ENCODE assay signal across 1 cellular context in the genomic region with DNA sequence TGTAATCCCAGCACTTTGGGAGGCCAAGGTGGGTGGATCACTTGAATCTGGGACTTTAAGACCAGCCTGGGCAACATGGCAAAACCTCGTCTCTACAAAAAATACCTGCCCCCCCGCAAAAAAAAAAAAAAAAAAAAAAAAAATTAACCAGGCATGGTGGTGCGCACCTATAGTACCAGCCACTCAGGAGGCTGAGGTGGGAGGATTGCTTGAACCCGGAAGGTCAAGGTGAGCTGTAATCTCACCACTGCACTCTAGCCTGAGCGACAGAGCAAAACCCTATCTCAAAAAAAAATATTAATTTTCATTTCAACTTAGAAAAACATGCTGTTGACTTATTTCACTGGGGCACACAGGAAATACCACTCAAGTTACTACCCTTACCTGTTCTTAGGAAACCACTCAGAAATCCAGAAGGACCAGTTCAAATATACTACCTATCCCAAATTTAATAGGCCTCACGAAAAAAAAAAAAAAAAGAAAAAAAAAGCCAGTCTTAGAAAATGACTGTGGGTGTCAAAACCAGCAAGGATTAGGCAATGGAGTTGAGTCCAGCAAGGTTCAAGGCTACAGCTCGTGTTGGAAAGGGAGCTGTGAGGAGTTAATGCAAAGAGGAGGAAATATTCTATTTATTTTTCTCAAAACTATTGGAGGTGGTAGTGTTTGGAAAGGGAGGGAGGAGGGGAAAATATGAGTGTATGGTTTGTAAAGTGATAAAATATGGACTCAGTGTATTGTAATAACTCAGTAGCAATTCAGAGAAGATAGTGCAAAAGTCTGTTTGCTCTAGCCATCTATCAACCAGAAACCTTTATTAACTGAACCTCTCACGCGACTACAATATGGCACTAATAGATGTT.
TF ChIP-seq lines count a peak whose summit lies in the region.

No MANE protein-coding gene starts in this region.

TF ChIP-seq in HepG2, 621 proteins besides CTCF, POLR2A, EP300 and RAD21 (continued from another document and continues in another):
- TF ChIP-seq, protein P1, sequence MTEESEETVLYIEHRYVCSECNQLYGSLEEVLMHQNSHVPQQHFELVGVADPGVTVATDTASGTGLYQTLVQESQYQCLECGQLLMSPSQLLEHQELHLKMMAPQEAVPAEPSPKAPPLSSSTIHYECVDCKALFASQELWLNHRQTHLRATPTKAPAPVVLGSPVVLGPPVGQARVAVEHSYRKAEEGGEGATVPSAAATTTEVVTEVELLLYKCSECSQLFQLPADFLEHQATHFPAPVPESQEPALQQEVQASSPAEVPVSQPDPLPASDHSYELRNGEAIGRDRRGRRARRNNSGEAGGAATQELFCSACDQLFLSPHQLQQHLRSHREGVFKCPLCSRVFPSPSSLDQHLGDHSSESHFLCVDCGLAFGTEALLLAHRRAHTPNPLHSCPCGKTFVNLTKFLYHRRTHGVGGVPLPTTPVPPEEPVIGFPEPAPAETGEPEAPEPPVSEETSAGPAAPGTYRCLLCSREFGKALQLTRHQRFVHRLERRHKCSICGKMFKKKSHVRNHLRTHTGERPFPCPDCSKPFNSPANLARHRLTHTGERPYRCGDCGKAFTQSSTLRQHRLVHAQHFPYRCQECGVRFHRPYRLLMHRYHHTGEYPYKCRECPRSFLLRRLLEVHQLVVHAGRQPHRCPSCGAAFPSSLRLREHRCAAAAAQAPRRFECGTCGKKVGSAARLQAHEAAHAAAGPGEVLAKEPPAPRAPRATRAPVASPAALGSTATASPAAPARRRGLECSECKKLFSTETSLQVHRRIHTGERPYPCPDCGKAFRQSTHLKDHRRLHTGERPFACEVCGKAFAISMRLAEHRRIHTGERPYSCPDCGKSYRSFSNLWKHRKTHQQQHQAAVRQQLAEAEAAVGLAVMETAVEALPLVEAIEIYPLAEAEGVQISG (CRISPR knock-in tag; IDR thresholded peaks at IDR 0.05), result peak; percentile 43; the same call in 1 of the 2 replicates
- TF ChIP-seq, protein P2, sequence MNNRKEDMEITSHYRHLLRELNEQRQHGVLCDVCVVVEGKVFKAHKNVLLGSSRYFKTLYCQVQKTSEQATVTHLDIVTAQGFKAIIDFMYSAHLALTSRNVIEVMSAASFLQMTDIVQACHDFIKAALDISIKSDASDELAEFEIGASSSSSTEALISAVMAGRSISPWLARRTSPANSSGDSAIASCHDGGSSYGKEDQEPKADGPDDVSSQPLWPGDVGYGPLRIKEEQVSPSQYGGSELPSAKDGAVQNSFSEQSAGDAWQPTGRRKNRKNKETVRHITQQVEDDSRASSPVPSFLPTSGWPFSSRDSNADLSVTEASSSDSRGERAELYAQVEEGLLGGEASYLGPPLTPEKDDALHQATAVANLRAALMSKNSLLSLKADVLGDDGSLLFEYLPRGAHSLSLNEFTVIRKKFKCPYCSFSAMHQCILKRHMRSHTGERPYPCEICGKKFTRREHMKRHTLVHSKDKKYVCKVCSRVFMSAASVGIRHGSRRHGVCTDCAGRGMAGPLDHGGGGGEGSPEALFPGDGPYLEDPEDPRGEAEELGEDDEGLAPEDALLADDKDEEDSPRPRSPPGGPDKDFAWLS (CRISPR knock-in tag; IDR thresholded peaks at IDR 0.05; ENCODE audit: borderline replicate concordance), result 0 out of 2 replicates have a peak, but pooled peaks have one; percentile 63
- TF ChIP-seq NFIC (IDR thresholded peaks at IDR 0.05; ENCODE audit: low read length) (peak; percentile 84), SAP130 (CRISPR knock-in tag; IDR thresholded peaks at IDR 0.05; ENCODE audit: low read depth) (peak; percentile 81), HHEX (CRISPR knock-in tag; IDR thresholded peaks at IDR 0.05) (peak; percentile 69; the same call in 1 of the 2 replicates), STAG1 (CRISPR knock-in tag; IDR thresholded peaks at IDR 0.05) (peak; percentile 12), ZNF101 (CRISPR knock-in tag; IDR thresholded peaks at IDR 0.05; ENCODE audit: borderline replicate concordance, low read depth) (no peak), HNF4G (IDR thresholded peaks at IDR 0.05; ENCODE audit: borderline replicate concordance, low read depth, low read length) (peak; percentile 80), HNF4G (CRISPR knock-in tag; IDR thresholded peaks at IDR 0.05; ENCODE audit: borderline replicate concordance, low read depth) (peak; percentile 60; the same call in 1 of the 2 replicates), HNF4A (CRISPR knock-in tag; IDR thresholded peaks at IDR 0.05) (peak; percentile 94), TBX3 (IDR thresholded peaks at IDR 0.05; ENCODE audit: borderline replicate concordance) (peak; percentile 89; the same call in 1 of the 2 replicates), ATF1 (CRISPR knock-in tag; IDR thresholded peaks at IDR 0.05) (0 out of 2 replicates have a peak, but pooled peaks have one; percentile 39), FOXK1 (CRISPR knock-in tag; IDR thresholded peaks at IDR 0.05; ENCODE audit: borderline replicate concordance, low read depth) (peak; percentile 71), ZNF335 (CRISPR knock-in tag; IDR thresholded peaks at IDR 0.05) (peak; percentile 46; the same call in 1 of the 2 replicates), ZNF441 (CRISPR knock-in tag; IDR thresholded peaks at IDR 0.05; ENCODE audit: borderline replicate concordance) (0 out of 2 replicates have a peak, but pooled peaks have one; percentile 52), SP5 (CRISPR knock-in tag; IDR thresholded peaks at IDR 0.05; ENCODE audit: borderline replicate concordance, low read depth) (peak; percentile 80), ZSCAN25 (CRISPR knock-in tag; IDR thresholded peaks at IDR 0.05) (peak; percentile 41; the same call in 1 of the 2 replicates), IRF2 (CRISPR knock-in tag; IDR thresholded peaks at IDR 0.05) (peak; percentile 92), GATAD1 (CRISPR knock-in tag; IDR thresholded peaks at IDR 0.05) (peak; percentile 40), RXRA (CRISPR knock-in tag; IDR thresholded peaks at IDR 0.05) (peak; percentile 74; the same call in 1 of the 2 replicates), ZNF205 (CRISPR knock-in tag; IDR thresholded peaks at IDR 0.05) (peak; percentile 87; the same call in 1 of the 2 replicates), ZFP36L1 (CRISPR knock-in tag; IDR thresholded peaks at IDR 0.05) (no peak), HNRNPK (IDR thresholded peaks at IDR 0.05; ENCODE audit: low read depth, low read length, poor library complexity, severe bottlenecking) (peak; percentile 72), ZFX (CRISPR knock-in tag; IDR thresholded peaks at IDR 0.05; ENCODE audit: low read depth) (0 out of 2 replicates have a peak, but pooled peaks have one; percentile 18), FOXA3 (CRISPR knock-in tag; IDR thresholded peaks at IDR 0.05) (peak; percentile 83), HOXA3 (CRISPR knock-in tag; IDR thresholded peaks at IDR 0.05) (peak; percentile 83), ZNF7 (CRISPR knock-in tag; IDR thresholded peaks at IDR 0.05) (no peak), NR2F1 (CRISPR knock-in tag; IDR thresholded peaks at IDR 0.05) (peak; percentile 46 to 60; a peak in 3 of 4 replicates), SIX1 (CRISPR knock-in tag; IDR thresholded peaks at IDR 0.05; ENCODE audit: borderline replicate concordance) (peak; percentile 70), ZNF451 (CRISPR knock-in tag; IDR thresholded peaks at IDR 0.05) (no peak), SIX4 (CRISPR knock-in tag; IDR thresholded peaks at IDR 0.05) (peak; percentile 77), POLR2AphosphoS2 (IDR thresholded peaks at IDR 0.05; ENCODE audit: low read depth, low read length) (no peak), SNAI1 (CRISPR knock-in tag; IDR thresholded peaks at IDR 0.05; ENCODE audit: borderline replicate concordance) (no peak)
- TF ChIP-seq, protein P3, sequence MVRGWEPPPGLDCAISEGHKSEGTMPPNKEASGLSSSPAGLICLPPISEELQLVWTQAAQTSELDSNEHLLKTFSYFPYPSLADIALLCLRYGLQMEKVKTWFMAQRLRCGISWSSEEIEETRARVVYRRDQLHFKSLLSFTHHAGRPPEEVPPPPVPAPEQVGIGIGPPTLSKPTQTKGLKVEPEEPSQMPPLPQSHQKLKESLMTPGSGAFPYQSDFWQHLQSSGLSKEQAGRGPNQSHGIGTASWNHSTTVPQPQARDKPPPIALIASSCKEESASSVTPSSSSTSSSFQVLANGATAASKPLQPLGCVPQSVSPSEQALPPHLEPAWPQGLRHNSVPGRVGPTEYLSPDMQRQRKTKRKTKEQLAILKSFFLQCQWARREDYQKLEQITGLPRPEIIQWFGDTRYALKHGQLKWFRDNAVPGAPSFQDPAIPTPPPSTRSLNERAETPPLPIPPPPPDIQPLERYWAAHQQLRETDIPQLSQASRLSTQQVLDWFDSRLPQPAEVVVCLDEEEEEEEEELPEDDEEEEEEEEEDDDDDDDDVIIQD (CRISPR knock-in tag; IDR thresholded peaks at IDR 0.05; ENCODE audit: low read depth), result peak; percentile 50; the same call in 1 of the 2 replicates
- TF ChIP-seq, protein P4, sequence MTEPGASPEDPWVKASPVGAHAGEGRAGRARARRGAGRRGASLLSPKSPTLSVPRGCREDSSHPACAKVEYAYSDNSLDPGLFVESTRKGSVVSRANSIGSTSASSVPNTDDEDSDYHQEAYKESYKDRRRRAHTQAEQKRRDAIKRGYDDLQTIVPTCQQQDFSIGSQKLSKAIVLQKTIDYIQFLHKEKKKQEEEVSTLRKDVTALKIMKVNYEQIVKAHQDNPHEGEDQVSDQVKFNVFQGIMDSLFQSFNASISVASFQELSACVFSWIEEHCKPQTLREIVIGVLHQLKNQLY (CRISPR knock-in tag; IDR thresholded peaks at IDR 0.05), result peak; percentile 70
- TF ChIP-seq, protein P5, sequence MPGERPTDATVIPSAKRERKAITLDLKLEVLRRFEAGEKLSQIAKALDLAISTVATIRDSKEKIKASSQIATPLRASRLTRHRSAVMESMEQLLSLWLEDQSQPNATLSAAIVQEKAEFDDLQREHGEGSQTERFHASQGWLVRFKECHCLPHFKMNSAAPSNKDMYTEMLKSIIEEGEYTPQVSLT (CRISPR knock-in tag; IDR thresholded peaks at IDR 0.05; ENCODE audit: borderline replicate concordance, low read depth), result 0 out of 2 replicates have a peak, but pooled peaks have one; percentile 40
- TF ChIP-seq, protein P6, sequence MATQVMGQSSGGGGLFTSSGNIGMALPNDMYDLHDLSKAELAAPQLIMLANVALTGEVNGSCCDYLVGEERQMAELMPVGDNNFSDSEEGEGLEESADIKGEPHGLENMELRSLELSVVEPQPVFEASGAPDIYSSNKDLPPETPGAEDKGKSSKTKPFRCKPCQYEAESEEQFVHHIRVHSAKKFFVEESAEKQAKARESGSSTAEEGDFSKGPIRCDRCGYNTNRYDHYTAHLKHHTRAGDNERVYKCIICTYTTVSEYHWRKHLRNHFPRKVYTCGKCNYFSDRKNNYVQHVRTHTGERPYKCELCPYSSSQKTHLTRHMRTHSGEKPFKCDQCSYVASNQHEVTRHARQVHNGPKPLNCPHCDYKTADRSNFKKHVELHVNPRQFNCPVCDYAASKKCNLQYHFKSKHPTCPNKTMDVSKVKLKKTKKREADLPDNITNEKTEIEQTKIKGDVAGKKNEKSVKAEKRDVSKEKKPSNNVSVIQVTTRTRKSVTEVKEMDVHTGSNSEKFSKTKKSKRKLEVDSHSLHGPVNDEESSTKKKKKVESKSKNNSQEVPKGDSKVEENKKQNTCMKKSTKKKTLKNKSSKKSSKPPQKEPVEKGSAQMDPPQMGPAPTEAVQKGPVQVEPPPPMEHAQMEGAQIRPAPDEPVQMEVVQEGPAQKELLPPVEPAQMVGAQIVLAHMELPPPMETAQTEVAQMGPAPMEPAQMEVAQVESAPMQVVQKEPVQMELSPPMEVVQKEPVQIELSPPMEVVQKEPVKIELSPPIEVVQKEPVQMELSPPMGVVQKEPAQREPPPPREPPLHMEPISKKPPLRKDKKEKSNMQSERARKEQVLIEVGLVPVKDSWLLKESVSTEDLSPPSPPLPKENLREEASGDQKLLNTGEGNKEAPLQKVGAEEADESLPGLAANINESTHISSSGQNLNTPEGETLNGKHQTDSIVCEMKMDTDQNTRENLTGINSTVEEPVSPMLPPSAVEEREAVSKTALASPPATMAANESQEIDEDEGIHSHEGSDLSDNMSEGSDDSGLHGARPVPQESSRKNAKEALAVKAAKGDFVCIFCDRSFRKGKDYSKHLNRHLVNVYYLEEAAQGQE (IDR thresholded peaks at IDR 0.05; ENCODE audit: borderline replicate concordance in 1 of 2, low read depth in 1 of 2, low read length in 2 of 2), result peak in 1 of 2 experiments; percentile 61; a peak in 2 of 4 replicates
- TF ChIP-seq, protein P7, sequence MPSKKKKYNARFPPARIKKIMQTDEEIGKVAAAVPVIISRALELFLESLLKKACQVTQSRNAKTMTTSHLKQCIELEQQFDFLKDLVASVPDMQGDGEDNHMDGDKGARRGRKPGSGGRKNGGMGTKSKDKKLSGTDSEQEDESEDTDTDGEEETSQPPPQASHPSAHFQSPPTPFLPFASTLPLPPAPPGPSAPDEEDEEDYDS (CRISPR knock-in tag; IDR thresholded peaks at IDR 0.05), result peak; percentile 25; the same call in 1 of the 2 replicates
- TF ChIP-seq, protein P8, sequence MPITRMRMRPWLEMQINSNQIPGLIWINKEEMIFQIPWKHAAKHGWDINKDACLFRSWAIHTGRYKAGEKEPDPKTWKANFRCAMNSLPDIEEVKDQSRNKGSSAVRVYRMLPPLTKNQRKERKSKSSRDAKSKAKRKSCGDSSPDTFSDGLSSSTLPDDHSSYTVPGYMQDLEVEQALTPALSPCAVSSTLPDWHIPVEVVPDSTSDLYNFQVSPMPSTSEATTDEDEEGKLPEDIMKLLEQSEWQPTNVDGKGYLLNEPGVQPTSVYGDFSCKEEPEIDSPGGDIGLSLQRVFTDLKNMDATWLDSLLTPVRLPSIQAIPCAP (CRISPR knock-in tag; IDR thresholded peaks at IDR 0.05; ENCODE audit: low read depth), result no peak
- TF ChIP-seq, protein P9, sequence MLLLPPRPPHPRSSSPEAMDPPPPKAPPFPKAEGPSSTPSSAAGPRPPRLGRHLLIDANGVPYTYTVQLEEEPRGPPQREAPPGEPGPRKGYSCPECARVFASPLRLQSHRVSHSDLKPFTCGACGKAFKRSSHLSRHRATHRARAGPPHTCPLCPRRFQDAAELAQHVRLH (CRISPR knock-in tag; IDR thresholded peaks at IDR 0.05; ENCODE audit: borderline replicate concordance, low read depth), result peak; percentile 46; the same call in 1 of the 2 replicates
- TF ChIP-seq, protein P10, sequence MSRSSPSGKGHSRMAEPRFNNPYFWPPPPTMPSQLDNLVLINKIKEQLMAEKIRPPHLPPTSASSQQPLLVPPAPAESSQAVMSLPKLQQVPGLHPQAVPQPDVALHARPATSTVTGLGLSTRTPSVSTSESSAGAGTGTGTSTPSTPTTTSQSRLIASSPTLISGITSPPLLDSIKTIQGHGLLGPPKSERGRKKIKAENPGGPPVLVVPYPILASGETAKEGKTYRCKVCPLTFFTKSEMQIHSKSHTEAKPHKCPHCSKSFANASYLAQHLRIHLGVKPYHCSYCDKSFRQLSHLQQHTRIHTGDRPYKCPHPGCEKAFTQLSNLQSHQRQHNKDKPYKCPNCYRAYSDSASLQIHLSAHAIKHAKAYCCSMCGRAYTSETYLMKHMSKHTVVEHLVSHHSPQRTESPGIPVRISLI (CRISPR knock-in tag; IDR thresholded peaks at IDR 0.05; ENCODE audit: borderline replicate concordance), result peak; percentile 98
- TF ChIP-seq, protein P11, sequence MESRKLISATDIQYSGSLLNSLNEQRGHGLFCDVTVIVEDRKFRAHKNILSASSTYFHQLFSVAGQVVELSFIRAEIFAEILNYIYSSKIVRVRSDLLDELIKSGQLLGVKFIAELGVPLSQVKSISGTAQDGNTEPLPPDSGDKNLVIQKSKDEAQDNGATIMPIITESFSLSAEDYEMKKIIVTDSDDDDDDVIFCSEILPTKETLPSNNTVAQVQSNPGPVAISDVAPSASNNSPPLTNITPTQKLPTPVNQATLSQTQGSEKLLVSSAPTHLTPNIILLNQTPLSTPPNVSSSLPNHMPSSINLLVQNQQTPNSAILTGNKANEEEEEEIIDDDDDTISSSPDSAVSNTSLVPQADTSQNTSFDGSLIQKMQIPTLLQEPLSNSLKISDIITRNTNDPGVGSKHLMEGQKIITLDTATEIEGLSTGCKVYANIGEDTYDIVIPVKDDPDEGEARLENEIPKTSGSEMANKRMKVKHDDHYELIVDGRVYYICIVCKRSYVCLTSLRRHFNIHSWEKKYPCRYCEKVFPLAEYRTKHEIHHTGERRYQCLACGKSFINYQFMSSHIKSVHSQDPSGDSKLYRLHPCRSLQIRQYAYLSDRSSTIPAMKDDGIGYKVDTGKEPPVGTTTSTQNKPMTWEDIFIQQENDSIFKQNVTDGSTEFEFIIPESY (CRISPR knock-in tag; IDR thresholded peaks at IDR 0.05), result peak; percentile 46; the same call in 1 of the 2 replicates
